28 cellular contexts compared by ENCODE assay signal in the genomic region with DNA sequence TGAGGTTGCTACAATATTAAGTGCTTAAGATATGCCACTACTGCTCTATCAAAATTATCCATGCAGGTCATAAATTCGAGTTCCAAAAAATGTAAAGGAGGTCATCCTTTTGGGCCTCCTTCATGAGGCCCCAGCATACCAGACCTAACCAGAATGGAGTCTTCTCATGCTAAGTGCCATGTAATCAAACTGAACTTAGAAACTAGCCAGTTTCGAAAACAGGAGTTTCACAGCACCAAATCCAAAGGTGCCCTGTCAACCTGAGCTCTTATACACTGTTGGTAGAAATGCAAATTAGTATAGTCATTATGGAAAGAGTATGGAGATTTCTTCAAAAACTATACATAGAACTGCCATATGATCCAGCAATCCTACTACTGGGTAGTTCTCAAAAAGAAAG.
"Had no signal": no experiment of that assay in that cellular context is flagged by ENCODE, and none has a peak within 500 bp of the region (broad histone marks: within the 10 kb centered on the region; RNA-seq: fewer than 3 reads in every experiment).

No MANE protein-coding gene starts in this region.

- H3K27ac Mint-ChIP-seq: natural killer cell treated with Interleukin-12 subunit alpha and Interleukin-12 subunit beta and Interleukin-15 and Interleukin-18, amount 100 ng/mL, for 72 hours; nephron progenitor cell; stimulated activated memory B cell treated with anti-CD40 and anti-IgM and Interleukin-4, amounts not matched to agents 10 μg/mL and 1 μg/mL and 100 μg/mL, for 72 hours; stimulated activated naive CD8-positive, alpha-beta T cell treated with anti-CD3 and anti-CD28 coated beads, Interleukin-15, amount 100 ng/mL, for 72 hours; type B pancreatic cell had no signal

- H3K4me1 Mint-ChIP-seq: nephron progenitor cell; neural crest cell; stimulated activated memory B cell treated with anti-CD40 and anti-IgM and Interleukin-4, amounts not matched to agents 10 μg/mL and 1 μg/mL and 100 μg/mL, for 72 hours; stimulated activated naive CD8-positive, alpha-beta T cell treated with anti-CD3 and anti-CD28 coated beads, Interleukin-15, amount 100 ng/mL, for 72 hours had no signal

- ATAC-seq: naive thymus-derived CD8-positive, alpha-beta T cell; natural killer cell treated with Interleukin-12 subunit alpha and Interleukin-12 subunit beta and Interleukin-15 and Interleukin-18, amount 100 ng/mL, for 72 hours; pancreas; right cardiac atrium; right lobe of liver; stimulated activated memory B cell treated with anti-CD40 and anti-IgM and Interleukin-4, amounts not matched to agents 10 μg/mL and 1 μg/mL and 100 μg/mL, for 72 hours; stimulated activated naive CD8-positive, alpha-beta T cell treated with anti-CD3 and anti-CD28 coated beads, Interleukin-15, amount 100 ng/mL, for 72 hours; stimulated activated naive CD8-positive, alpha-beta T cell treated with anti-CD3 and anti-CD28 coated beads, Interleukin-15, Interleukin-2, amounts not matched to agents 100 U/mL and 50 U/mL, for 24 hours; upper lobe of right lung had no signal

- H3K4me3 ChIP-seq: pancreas, prostate gland, right lobe of liver, sigmoid colon, suprapubic skin, testis, tibial artery, transverse colon, upper lobe of right lung, uterus had no signal

- H3K4me3 Mint-ChIP-seq: naive thymus-derived CD8-positive, alpha-beta T cell; natural killer cell treated with Interleukin-12 subunit alpha and Interleukin-12 subunit beta and Interleukin-15 and Interleukin-18, amount 100 ng/mL, for 72 hours; nephron progenitor cell; neural crest cell; stimulated activated memory B cell treated with anti-CD40 and anti-IgM and Interleukin-4, amounts not matched to agents 10 μg/mL and 1 μg/mL and 100 μg/mL, for 72 hours; stimulated activated naive CD8-positive, alpha-beta T cell treated with anti-CD3 and anti-CD28 coated beads, Interleukin-15, amount 100 ng/mL, for 72 hours; type B pancreatic cell had no signal

- H3K4me1 ChIP-seq: pancreas, prostate gland, right lobe of liver, suprapubic skin, testis, transverse colon, upper lobe of right lung, uterus had no signal

- DNase-seq: naive thymus-derived CD8-positive, alpha-beta T cell; nephron progenitor cell; nucleus accumbens; pancreas; right cardiac atrium; right lobe of liver; sigmoid colon; small intestine; stimulated activated CD4-positive, alpha-beta T cell treated with anti-CD3 and anti-CD28 coated beads, Interleukin-15, amount 100 ng/mL, for 24 hours; stimulated activated CD4-positive, alpha-beta T cell treated with anti-CD3 and anti-CD28 coated beads, Interleukin-2, amount 100 ng/mL, for 24 hours; stimulated activated CD4-positive, alpha-beta T cell treated with anti-CD3 and anti-CD28 coated beads, Interleukin-2, amount 100 ng/mL, for 48 hours; stimulated activated CD4-positive, alpha-beta T cell treated with anti-CD3 and anti-CD28 coated beads, Interleukin-4, amount 100 ng/mL, for 24 hours; stimulated activated naive CD4-positive, alpha-beta T cell; stimulated activated naive CD8-positive, alpha-beta T cell treated with anti-CD3 and anti-CD28 coated beads, Interleukin-15, amount 100 ng/mL, for 72 hours; stimulated activated naive CD8-positive, alpha-beta T cell treated with anti-CD3 and anti-CD28 coated beads, Interleukin-15, Interleukin-2, amounts not matched to agents 100 U/mL and 50 U/mL, for 24 hours; substantia nigra; testis; tibial artery; transverse colon; upper lobe of right lung; uterus had no signal

- H3K27me3 Mint-ChIP-seq: naive thymus-derived CD8-positive, alpha-beta T cell; natural killer cell treated with Interleukin-12 subunit alpha and Interleukin-12 subunit beta and Interleukin-15 and Interleukin-18, amount 100 ng/mL, for 72 hours; stimulated activated memory B cell treated with anti-CD40 and anti-IgM and Interleukin-4, amounts not matched to agents 10 μg/mL and 1 μg/mL and 100 μg/mL, for 72 hours; stimulated activated naive CD8-positive, alpha-beta T cell treated with anti-CD3 and anti-CD28 coated beads, Interleukin-15, amount 100 ng/mL, for 72 hours; type B pancreatic cell had no signal

- H3K9me3 Mint-ChIP-seq: natural killer cell treated with Interleukin-12 subunit alpha and Interleukin-12 subunit beta and Interleukin-15 and Interleukin-18, amount 100 ng/mL, for 72 hours; type B pancreatic cell had no signal

- H3K27me3 ChIP-seq: neutrophil, pancreas, right lobe of liver, sigmoid colon, suprapubic skin, testis, tibial artery, transverse colon, upper lobe of right lung, uterus had no signal

- H3K36me3 Mint-ChIP-seq: natural killer cell treated with Interleukin-12 subunit alpha and Interleukin-12 subunit beta and Interleukin-15 and Interleukin-18, amount 100 ng/mL, for 72 hours; stimulated activated memory B cell treated with anti-CD40 and anti-IgM and Interleukin-4, amounts not matched to agents 10 μg/mL and 1 μg/mL and 100 μg/mL, for 72 hours; type B pancreatic cell had no signal

- H3K9me3 ChIP-seq: neutrophil, pancreas, prostate gland, right lobe of liver, sigmoid colon, suprapubic skin, testis, tibial artery, transverse colon, upper lobe of right lung, uterus had no signal

- H3K27ac ChIP-seq: neutrophil, pancreas, prostate gland, right lobe of liver, sigmoid colon, suprapubic skin, testis, tibial artery, transverse colon, upper lobe of right lung, uterus had no signal

- H3K36me3 ChIP-seq: neutrophil, pancreas, prostate gland, right lobe of liver, sigmoid colon, suprapubic skin, tibial artery, transverse colon, upper lobe of right lung, uterus had no signal
